Comparison of ENCODE assay signal across 1 cellular context in the genomic region with DNA sequence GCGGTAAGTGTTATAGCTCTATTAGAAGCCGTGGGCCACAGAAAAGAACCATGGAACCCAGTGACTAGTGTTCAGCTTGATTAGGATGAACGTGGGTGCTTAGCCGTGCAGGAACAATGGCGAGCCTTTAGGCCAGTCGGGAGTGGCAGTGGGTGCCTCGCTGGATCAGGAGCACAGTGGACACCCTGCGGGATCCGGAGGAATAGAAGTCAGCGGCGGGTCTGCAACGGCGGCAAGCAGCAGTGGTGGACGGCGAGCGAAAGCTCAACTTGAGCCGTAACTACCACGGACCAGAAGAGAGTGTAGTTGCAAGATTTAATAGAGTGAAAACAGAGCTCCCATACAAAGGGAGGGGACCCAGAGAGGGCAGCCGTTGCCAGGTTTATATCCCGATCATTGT.
TF ChIP-seq lines count a peak whose summit lies in the region.

No MANE protein-coding gene starts in this region.

TF ChIP-seq in GM23338, 12 proteins besides CTCF, POLR2A, EP300 and RAD21 (continued from another document):
- TF ChIP-seq, protein P1, sequence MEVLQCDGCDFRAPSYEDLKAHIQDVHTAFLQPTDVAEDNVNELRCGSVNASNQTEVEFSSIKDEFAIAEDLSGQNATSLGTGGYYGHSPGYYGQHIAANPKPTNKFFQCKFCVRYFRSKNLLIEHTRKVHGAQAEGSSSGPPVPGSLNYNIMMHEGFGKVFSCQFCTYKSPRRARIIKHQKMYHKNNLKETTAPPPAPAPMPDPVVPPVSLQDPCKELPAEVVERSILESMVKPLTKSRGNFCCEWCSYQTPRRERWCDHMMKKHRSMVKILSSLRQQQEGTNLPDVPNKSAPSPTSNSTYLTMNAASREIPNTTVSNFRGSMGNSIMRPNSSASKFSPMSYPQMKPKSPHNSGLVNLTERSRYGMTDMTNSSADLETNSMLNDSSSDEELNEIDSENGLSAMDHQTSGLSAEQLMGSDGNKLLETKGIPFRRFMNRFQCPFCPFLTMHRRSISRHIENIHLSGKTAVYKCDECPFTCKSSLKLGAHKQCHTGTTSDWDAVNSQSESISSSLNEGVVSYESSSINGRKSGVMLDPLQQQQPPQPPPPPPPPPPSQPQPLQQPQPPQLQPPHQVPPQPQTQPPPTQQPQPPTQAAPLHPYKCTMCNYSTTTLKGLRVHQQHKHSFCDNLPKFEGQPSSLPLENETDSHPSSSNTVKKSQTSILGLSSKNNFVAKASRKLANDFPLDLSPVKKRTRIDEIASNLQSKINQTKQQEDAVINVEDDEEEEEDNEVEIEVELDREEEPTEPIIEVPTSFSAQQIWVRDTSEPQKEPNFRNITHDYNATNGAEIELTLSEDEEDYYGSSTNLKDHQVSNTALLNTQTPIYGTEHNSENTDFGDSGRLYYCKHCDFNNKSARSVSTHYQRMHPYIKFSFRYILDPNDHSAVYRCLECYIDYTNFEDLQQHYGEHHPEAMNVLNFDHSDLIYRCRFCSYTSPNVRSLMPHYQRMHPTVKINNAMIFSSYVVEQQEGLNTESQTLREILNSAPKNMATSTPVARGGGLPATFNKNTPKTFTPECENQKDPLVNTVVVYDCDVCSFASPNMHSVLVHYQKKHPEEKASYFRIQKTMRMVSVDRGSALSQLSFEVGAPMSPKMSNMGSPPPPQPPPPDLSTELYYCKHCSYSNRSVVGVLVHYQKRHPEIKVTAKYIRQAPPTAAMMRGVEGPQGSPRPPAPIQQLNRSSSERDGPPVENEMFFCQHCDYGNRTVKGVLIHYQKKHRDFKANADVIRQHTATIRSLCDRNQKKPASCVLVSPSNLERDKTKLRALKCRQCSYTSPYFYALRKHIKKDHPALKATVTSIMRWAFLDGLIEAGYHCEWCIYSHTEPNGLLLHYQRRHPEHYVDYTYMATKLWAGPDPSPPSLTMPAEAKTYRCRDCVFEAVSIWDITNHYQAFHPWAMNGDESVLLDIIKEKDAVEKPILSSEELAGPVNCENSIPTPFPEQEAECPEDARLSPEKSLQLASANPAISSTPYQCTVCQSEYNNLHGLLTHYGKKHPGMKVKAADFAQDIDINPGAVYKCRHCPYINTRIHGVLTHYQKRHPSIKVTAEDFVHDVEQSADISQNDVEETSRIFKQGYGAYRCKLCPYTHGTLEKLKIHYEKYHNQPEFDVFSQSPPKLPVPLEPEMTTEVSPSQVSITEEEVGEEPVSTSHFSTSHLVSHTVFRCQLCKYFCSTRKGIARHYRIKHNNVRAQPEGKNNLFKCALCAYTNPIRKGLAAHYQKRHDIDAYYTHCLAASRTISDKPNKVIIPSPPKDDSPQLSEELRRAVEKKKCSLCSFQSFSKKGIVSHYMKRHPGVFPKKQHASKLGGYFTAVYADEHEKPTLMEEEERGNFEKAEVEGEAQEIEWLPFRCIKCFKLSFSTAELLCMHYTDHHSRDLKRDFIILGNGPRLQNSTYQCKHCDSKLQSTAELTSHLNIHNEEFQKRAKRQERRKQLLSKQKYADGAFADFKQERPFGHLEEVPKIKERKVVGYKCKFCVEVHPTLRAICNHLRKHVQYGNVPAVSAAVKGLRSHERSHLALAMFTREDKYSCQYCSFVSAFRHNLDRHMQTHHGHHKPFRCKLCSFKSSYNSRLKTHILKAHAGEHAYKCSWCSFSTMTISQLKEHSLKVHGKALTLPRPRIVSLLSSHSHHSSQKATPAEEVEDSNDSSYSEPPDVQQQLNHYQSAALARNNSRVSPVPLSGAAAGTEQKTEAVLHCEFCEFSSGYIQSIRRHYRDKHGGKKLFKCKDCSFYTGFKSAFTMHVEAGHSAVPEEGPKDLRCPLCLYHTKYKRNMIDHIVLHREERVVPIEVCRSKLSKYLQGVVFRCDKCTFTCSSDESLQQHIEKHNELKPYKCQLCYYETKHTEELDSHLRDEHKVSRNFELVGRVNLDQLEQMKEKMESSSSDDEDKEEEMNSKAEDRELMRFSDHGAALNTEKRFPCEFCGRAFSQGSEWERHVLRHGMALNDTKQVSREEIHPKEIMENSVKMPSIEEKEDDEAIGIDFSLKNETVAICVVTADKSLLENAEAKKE (CRISPR knock-in tag; IDR thresholded peaks at IDR 0.05): no peak
- no peak for TF ChIP-seq CREB1 (CRISPR knock-in tag; IDR thresholded peaks at IDR 0.05; ENCODE audit: low read depth)
- TF ChIP-seq JUNB (IDR thresholded peaks at IDR 0.05; ENCODE audit: unreplicated experiment): no peak
- no peak for TF ChIP-seq ZNF331 (CRISPR knock-in tag; IDR thresholded peaks at IDR 0.05; ENCODE audit: low read depth)
- no peak for TF ChIP-seq STAT1 (IDR thresholded peaks at IDR 0.05; ENCODE audit: unreplicated experiment)
- TF ChIP-seq ZNF114 (CRISPR knock-in tag; IDR thresholded peaks at IDR 0.05): no peak
